Comparison of ENCODE assay signal across 24 cellular contexts in genomic region chr11:1696608-1697570, GRCh38. TPM values are rescaled to one million over a fixed set of nuclear protein-coding genes. Genes with fewer than 3 reads are reported as not detected.
DNase-seq lines count a peak whose midpoint lies in the region; ATAC-seq and TF ChIP-seq lines count a peak whose summit lies in the region.
"Had no signal": no experiment of that assay in that cellular context is flagged by ENCODE, and none has a peak within 500 bp of the region (broad histone marks: within the 10 kb centered on the region; RNA-seq: fewer than 3 reads in every experiment).

Gene KRTAP5-6 (plus strand): TSS chr11:1697195. CDS start chr11:1697246, 51 bp downstream.

- peak within 1 kb of the TSS; percentile 57 for H3K27ac Mint-ChIP-seq in endothelial cell (ENCODE audit: unreplicated experiment)
- peak within 1 kb of the TSS in 1 of 3 experiments; percentile 32 for H3K27ac Mint-ChIP-seq in nephron
- H3K27ac Mint-ChIP-seq: B cell had no signal

- no peaks in the 10 kb centered on the region for H3K36me3 Mint-ChIP-seq in endothelial cell (ENCODE audit: low read depth, unreplicated experiment)
- no peaks in the 10 kb centered on the region for H3K36me3 Mint-ChIP-seq in nephron (ENCODE audit: low read depth)

- no peaks in the 10 kb centered on the region for H3K9me3 ChIP-seq in Peyer's patch
- H3K9me3 ChIP-seq: A549, SK-N-SH had no signal

- TF ChIP-seq POLR2A in Peyer's patch (IDR thresholded peaks at IDR 0.05) = no peak

- peaks cover 19% of the 10 kb centered on the region for H3K4me1 Mint-ChIP-seq in endothelial cell (ENCODE audit: unreplicated experiment)
- H3K4me1 Mint-ChIP-seq in nephron = peaks cover 11% of the 10 kb centered on the region

- DNase-seq in Peyer's patch (peak in 2 of 3 donors; percentile 10 to 30), endothelial cell (ENCODE audit: low spot score) (no peak)
- DNase-seq: CD4-positive, alpha-beta memory T cell; GOT3; HCEC 1CT; KBM-7; NCI-H1092; NCI-H1436; NCI-H187 treated with DMSO at 0.1 percent for 48 hours; NCI-H226; NCI-H510A treated with DMSO at 0.1 percent for 48 hours; NCI-H774; NK-92 treated with Interleukin-12 subunit alpha and Interleukin-12 subunit beta, amount 100 ng/mL, for 24 hours; SIG-M5; SK-N-SH had no signal

- ATAC-seq in GM21619 (IDR thresholded peaks at IDR 0.05; ENCODE audit: unreplicated experiment) = no peak
- no peak for ATAC-seq in HG02798 (IDR thresholded peaks at IDR 0.05; ENCODE audit: poor library complexity, unreplicated experiment)
- no peak for ATAC-seq in HG02610 (IDR thresholded peaks at IDR 0.05; ENCODE audit: unreplicated experiment)
- ATAC-seq in HG02885 (IDR thresholded peaks at IDR 0.05; ENCODE audit: poor library complexity, unreplicated experiment) = no peak
- ATAC-seq: A549 had no signal

- no peaks in the 10 kb centered on the region for H3K36me3 ChIP-seq in Peyer's patch

- H3K4me3 Mint-ChIP-seq in endothelial cell (ENCODE audit: unreplicated experiment) (no peak within 1 kb of the TSS), nephron (peak within 1 kb of the TSS; percentile 10 to 34 (median 11))
- H3K4me3 Mint-ChIP-seq: B cell had no signal

- H3K27me3 Mint-ChIP-seq in endothelial cell (ENCODE audit: unreplicated experiment) = peaks cover 10% of the 10 kb centered on the region
- peaks cover 33% of the 10 kb centered on the region for H3K27me3 Mint-ChIP-seq in nephron (ENCODE audit: low read depth)

- H3K4me3 ChIP-seq in Peyer's patch = no peak within 1 kb of the TSS
- H3K4me3 ChIP-seq: A549 had no signal

- H3K9me3 Mint-ChIP-seq in endothelial cell (ENCODE audit: unreplicated experiment) (no peaks in the 10 kb centered on the region), nephron (peaks cover 12% of the 10 kb centered on the region)

- peaks cover 3 to 21% (median 8%) of the 10 kb centered on the region in 4 donors for H3K4me1 ChIP-seq in Peyer's patch
- H3K4me1 ChIP-seq: A549 had no signal

- H3K27me3 ChIP-seq in Peyer's patch = no peaks in the 10 kb centered on the region

- peak within 1 kb of the TSS; percentile 12; the same call in 1 of the 2 replicates for H3K27ac ChIP-seq in C4-2B
- H3K27ac ChIP-seq in Peyer's patch = no peak within 1 kb of the TSS
- H3K27ac ChIP-seq: A549 had no signal

- TF ChIP-seq CTCF in C4-2B (conservative IDR thresholded peaks at IDR 0.05) = no peak
- no peak for TF ChIP-seq CTCF in Peyer's patch (IDR thresholded peaks at IDR 0.05)
- no peak for TF ChIP-seq CTCF in endothelial cell (IDR thresholded peaks at IDR 0.05; ENCODE audit: unreplicated experiment)
- TF ChIP-seq CTCF in nephron (IDR thresholded peaks at IDR 0.05; ENCODE audit: unreplicated experiment in 3 of 3) = no peak

RNA-seq across cellular contexts. Expression of gene KRTAP5-6, which starts in this region (rescaled TPM):
- not detected for total RNA-seq in Peyer's patch
- total RNA-seq in endothelial cell (ENCODE audit: unreplicated experiment) = not detected
- total RNA-seq: B cell; CD4-positive, alpha-beta memory T cell; G401 had no signal

Comparison
In these comparisons a context has a peak if more than half of its experiments do, and no peak if none do; other contexts are left out.
1. Peak in DNase-seq in Peyer's patch; RNA of the gene not detected or under 1 TPM.